In genomic region chr11:64628596-64628995, GRCh38 we compare ENCODE assay signal across 10 cellular contexts. TPM values are rescaled to one million over a fixed set of nuclear protein-coding genes. Genes with fewer than 3 reads are reported as not detected.
"Had no signal": no experiment of that assay in that cellular context is flagged by ENCODE, and none has a peak within 500 bp of the region (broad histone marks: within the 10 kb centered on the region; RNA-seq: fewer than 3 reads in every experiment).

No MANE protein-coding gene starts in this region.

- H3K9me3 ChIP-seq: HAP-1 had no signal

- DNase-seq: GM23248, GOT3, H7, IMR-90, KG1 had no signal

- H3K4me3 ChIP-seq: GM23248, HAP-1, K562 had no signal

- H3K4me1 ChIP-seq: HAP-1 had no signal

- ATAC-seq: HCT116, K562 had no signal

- H3K27ac ChIP-seq: GM23248 had no signal

- H3K36me3 ChIP-seq: HAP-1 had no signal

- H2AFZ ChIP-seq: GM23248 had no signal

- H3K9ac ChIP-seq: GM23248 had no signal

RNA-seq across cellular contexts. Expression of gene SLC22A12, which starts 37.6 kb away (rescaled TPM):
- total RNA-seq: GM23248, H4, H7, HT-29, IMR-90, K562 had no signal
- polyA plus RNA-seq: GM23248, IMR-90, K562 had no signal
